Comparison of ENCODE assay signal across 23 cellular contexts in the genomic region with DNA sequence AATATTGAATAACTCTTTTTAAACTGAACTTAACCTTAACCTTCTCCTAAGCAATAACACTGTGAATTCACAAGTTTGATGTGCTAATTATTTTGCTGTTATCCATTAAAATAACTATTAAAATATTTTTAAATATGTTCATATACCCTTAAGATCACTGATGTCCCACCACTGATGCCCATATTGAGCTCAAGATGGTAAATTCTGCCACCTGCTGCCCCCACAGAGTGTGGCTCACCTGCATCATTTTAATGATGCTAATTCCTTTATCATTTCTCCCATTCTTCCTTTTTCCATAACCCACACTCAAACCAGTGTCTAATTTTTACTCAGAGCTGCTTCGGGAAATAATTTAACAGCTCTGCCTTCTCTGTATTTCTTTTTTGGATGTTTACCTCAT.
"Had no signal": no experiment of that assay in that cellular context is flagged by ENCODE, and none has a peak within 500 bp of the region (broad histone marks: within the 10 kb centered on the region; RNA-seq: fewer than 3 reads in every experiment).

No MANE protein-coding gene starts in this region.

- DNase-seq: activated B cell treated with CpG ODN at 0.5 μM for 24 hours; activated CD4-positive, alpha-beta T cell treated with anti-CD3 and anti-CD28 coated beads, Interleukin-2, amount 10 ng/mL, durations not matched to agents 24 days and 14 days; activated CD8-positive, alpha-beta memory T cell treated with anti-CD3 and anti-CD28 coated beads, Interleukin-2, amount 50 U/mL, for 48 hours; activated CD8-positive, alpha-beta T cell treated with anti-CD3 and anti-CD28 coated beads, Interleukin-2, amount 10 ng/mL, durations not matched to agents 7 days and 5 days; activated gamma-delta T cell; activated T-cell treated with anti-CD3 and anti-CD28 coated beads, Interleukin-2, amount 50 U/mL, for 72 hours; amygdala; central memory CD4-positive, alpha-beta T cell; foreskin fibroblast; glutamatergic neuron; hypothalamus; kidney; left ventricle myocardium superior; naive thymus-derived CD8-positive, alpha-beta T cell; pancreas; stimulated activated naive CD8-positive, alpha-beta T cell treated with anti-CD3 and anti-CD28 coated beads, Interleukin-15, Interleukin-2, amounts not matched to agents 100 U/mL and 50 U/mL, for 24 hours had no signal

- H3K27ac ChIP-seq: coronary artery, pancreas, suprapubic skin had no signal

- H3K36me3 Mint-ChIP-seq: activated naive CD8-positive, alpha-beta T cell; brain; memory B cell; naive thymus-derived CD8-positive, alpha-beta T cell; type B pancreatic cell had no signal

- H3K4me3 Mint-ChIP-seq: activated B cell treated with CpG ODN at 0.5 μM for 24 hours; activated CD4-positive, alpha-beta T cell treated with anti-CD3 and anti-CD28 coated beads, Interleukin-2, amount 10 ng/mL, durations not matched to agents 24 days and 14 days; activated CD8-positive, alpha-beta T cell treated with anti-CD3 and anti-CD28 coated beads, Interleukin-2, amount 10 ng/mL, durations not matched to agents 7 days and 5 days; activated naive CD8-positive, alpha-beta T cell; activated T-cell treated with anti-CD3 and anti-CD28 coated beads, Interleukin-2, amount 50 U/mL, for 72 hours; brain; memory B cell; naive thymus-derived CD8-positive, alpha-beta T cell; type B pancreatic cell had no signal

- H3K27ac Mint-ChIP-seq: activated B cell treated with CpG ODN at 0.5 μM for 24 hours; activated CD4-positive, alpha-beta T cell treated with anti-CD3 and anti-CD28 coated beads, Interleukin-2, amount 10 ng/mL, durations not matched to agents 24 days and 14 days; activated CD8-positive, alpha-beta T cell treated with anti-CD3 and anti-CD28 coated beads, Interleukin-2, amount 10 ng/mL, durations not matched to agents 7 days and 5 days; activated naive CD8-positive, alpha-beta T cell; activated T-cell treated with anti-CD3 and anti-CD28 coated beads, Interleukin-2, amount 50 U/mL, for 72 hours; brain; memory B cell; naive thymus-derived CD8-positive, alpha-beta T cell; type B pancreatic cell had no signal

- H3K27me3 Mint-ChIP-seq: activated B cell treated with CpG ODN at 0.5 μM for 24 hours; activated CD4-positive, alpha-beta T cell treated with anti-CD3 and anti-CD28 coated beads, Interleukin-2, amount 10 ng/mL, durations not matched to agents 24 days and 14 days; activated naive CD8-positive, alpha-beta T cell; brain; type B pancreatic cell had no signal

- H3K9me3 Mint-ChIP-seq: activated B cell treated with CpG ODN at 0.5 μM for 24 hours; activated T-cell treated with anti-CD3 and anti-CD28 coated beads, Interleukin-2, amount 50 U/mL, for 72 hours; brain; memory B cell; naive thymus-derived CD8-positive, alpha-beta T cell had no signal

- H3K27me3 ChIP-seq: pancreas, suprapubic skin had no signal

- H3K4me3 ChIP-seq: coronary artery, pancreas, suprapubic skin had no signal

- H3K4me1 ChIP-seq: pancreas, suprapubic skin had no signal

- ATAC-seq: activated CD8-positive, alpha-beta T cell treated with anti-CD3 and anti-CD28 coated beads, Interleukin-2, amount 10 ng/mL, durations not matched to agents 7 days and 5 days; activated T-cell treated with anti-CD3 and anti-CD28 coated beads, Interleukin-2, amount 50 U/mL, for 72 hours; left ventricle myocardium superior; naive thymus-derived CD8-positive, alpha-beta T cell; pancreas; sciatic nerve; stimulated activated naive CD8-positive, alpha-beta T cell treated with anti-CD3 and anti-CD28 coated beads, Interleukin-15, Interleukin-2, amounts not matched to agents 100 U/mL and 50 U/mL, for 24 hours had no signal

- H3K36me3 ChIP-seq: pancreas, suprapubic skin had no signal

- H3K4me1 Mint-ChIP-seq: activated B cell treated with CpG ODN at 0.5 μM for 24 hours; memory B cell; naive thymus-derived CD8-positive, alpha-beta T cell had no signal

- H3K9me3 ChIP-seq: pancreas, suprapubic skin had no signal
